ENCODE assay signal across 8 cellular contexts in genomic region chr6:149316740-149317655, GRCh38. TPM values are rescaled to one million over a fixed set of nuclear protein-coding genes. Genes with fewer than 3 reads are reported as not detected.
DNase-seq lines count a peak whose midpoint lies in the region; ATAC-seq, FAIRE-seq and TF ChIP-seq lines count a peak whose summit lies in the region.

No MANE protein-coding gene starts in this region.

- no peaks in the 10 kb centered on the region for H3K9me3 Mint-ChIP-seq in WTC11

- peak overlapping the region; percentile 76; the same call in 1 of the 2 replicates for H3K27ac Mint-ChIP-seq in WTC11

- H3K4me3 Mint-ChIP-seq in WTC11 = peak overlapping the region; percentile 77

- TF ChIP-seq CTCF in AG04449 (IDR thresholded peaks at IDR 0.05; ENCODE audit: insufficient read depth, low read length, missing control alignments) (no peak), WTC11 (IDR thresholded peaks at IDR 0.05) (no peak), bronchial epithelial cell (IDR thresholded peaks at IDR 0.05; ENCODE audit: insufficient read depth, low read length, severe bottlenecking) (no peak)

- FAIRE-seq in bronchial epithelial cell (lab: Jason Lieb, UNC) = no peak

- peaks cover 7% of the 10 kb centered on the region; the same call in 1 of the 2 replicates for H3K27me3 Mint-ChIP-seq in WTC11 (ENCODE audit: low read depth)

- POLR2A ChIA-PET in AG04449 (lab: Yijun Ruan, JAX) = interaction anchor here (0.6 to 1.4 kb wide), 3 partner anchors 33 to 284 kb away, joined by 3 read pairs; no protein-coding TSS in a partner anchor
- POLR2A ChIA-PET in WTC11 (lab: Charles Lee) = interaction anchor here (0.7 kb wide), 2 partner anchors 24 to 284 kb away, joined by 3 to 5 read pairs; no protein-coding TSS in a partner anchor

- ATAC-seq in GM18868 (IDR thresholded peaks at IDR 0.05; ENCODE audit: unreplicated experiment) (peak; percentile 74), HG03097 (IDR thresholded peaks at IDR 0.05; ENCODE audit: low FRiP score, unreplicated experiment) (peak; percentile 72), WTC11 (peak; percentile 83)

- CTCF ChIA-PET in AG04449 (lab: Yijun Ruan, JAX) = interaction anchor here (1.0 kb wide), 2 partner anchors 9 to 16 kb away, joined by 3 to 4 read pairs; no protein-coding TSS in a partner anchor
- CTCF ChIA-PET in WTC11 (lab: Charles Lee) = interaction anchor here (0.6 to 1.2 kb wide), 3 partner anchors 71 to 121 kb away, joined by 3 read pairs; no protein-coding TSS in a partner anchor

- H3K36me3 Mint-ChIP-seq in WTC11 = no peaks in the 10 kb centered on the region

- peaks cover 30% of the 10 kb centered on the region for H3K4me1 Mint-ChIP-seq in WTC11

- no peaks in the 10 kb centered on the region for H3K36me3 ChIP-seq in bronchial epithelial cell (ENCODE audit: control insufficient read depth, insufficient read depth, low read length)

- H3K4me3 ChIP-seq in AG04449 (ENCODE audit: low read depth, low read length) (peak overlapping the region; percentile 77), bronchial epithelial cell (ENCODE audit: low read depth, low read length) (peak overlapping the region; percentile 94)

- DNase-seq in AG04449 (ENCODE audit: low read depth, low spot score) (peak; percentile 14), NCI-H2196 (lab: John Stamatoyannopoulos, UW; ENCODE audit: unreplicated experiment) (peak; percentile 89), WTC11 (ENCODE audit: low spot score) (peak; percentile 87), bronchial epithelial cell (ENCODE audit: low read depth) (peak; percentile 75), iris pigment epithelial cell (ENCODE audit: low read depth) (peak; percentile 95)
- peak; percentile 77 to 84 for DNase-seq in stimulated activated CD4-positive, alpha-beta T cell treated with anti-CD3 and anti-CD28 coated beads, Interleukin-12 subunit alpha, Interleukin-12 subunit beta, amount 100 ng/mL, for 24 hours (ENCODE audit: low read depth in 2 of 2)

- H3K27me3 ChIP-seq in bronchial epithelial cell (ENCODE audit: control insufficient read depth, insufficient read depth, low read length) = no peaks in the 10 kb centered on the region

TF ChIP-seq in WTC11, 78 proteins besides CTCF, POLR2A, EP300 and RAD21 (continues in another document):
- 0 out of 2 replicates have a peak, but pooled peaks have one; percentile 51 for TF ChIP-seq CREM (CRISPR knock-in tag; IDR thresholded peaks at IDR 0.05)
- TF ChIP-seq SMAD3 (CRISPR knock-in tag; IDR thresholded peaks at IDR 0.05; ENCODE audit: borderline replicate concordance) = 0 out of 2 replicates have a peak, but pooled peaks have one; percentile 58
- TF ChIP-seq ZNF281 (CRISPR knock-in tag; IDR thresholded peaks at IDR 0.05) = peak; percentile 63; the same call in 1 of the 2 replicates
- 0 out of 2 replicates have a peak, but pooled peaks have one; percentile 38 for TF ChIP-seq ZNF423 (CRISPR knock-in tag; IDR thresholded peaks at IDR 0.05)
- TF ChIP-seq HMGXB4 (CRISPR knock-in tag; IDR thresholded peaks at IDR 0.05) = peak; percentile 75; the same call in 1 of the 2 replicates
- TF ChIP-seq ZNF263 (CRISPR knock-in tag; IDR thresholded peaks at IDR 0.05; ENCODE audit: low read depth) = no peak
- peak; percentile 10; the same call in 1 of the 2 replicates for TF ChIP-seq ZNF317 (CRISPR knock-in tag; IDR thresholded peaks at IDR 0.05; ENCODE audit: borderline replicate concordance, low read depth)
- TF ChIP-seq USF2 (CRISPR knock-in tag; IDR thresholded peaks at IDR 0.05) = no peak
- TF ChIP-seq FOXK1 (CRISPR knock-in tag; IDR thresholded peaks at IDR 0.05) = 0 out of 2 replicates have a peak, but pooled peaks have one; percentile 47
- TF ChIP-seq FOXP1 (CRISPR knock-in tag; IDR thresholded peaks at IDR 0.05; ENCODE audit: borderline replicate concordance) = peak; percentile 63; the same call in 1 of the 2 replicates
- TF ChIP-seq E2F5 (CRISPR knock-in tag; IDR thresholded peaks at IDR 0.05) = peak; percentile 45; the same call in 1 of the 2 replicates
- TF ChIP-seq AR (CRISPR knock-in tag; IDR thresholded peaks at IDR 0.05) = no peak
- no peak for TF ChIP-seq ZNF219 (CRISPR knock-in tag; IDR thresholded peaks at IDR 0.05; ENCODE audit: borderline replicate concordance)

RNA-seq across cellular contexts. Expression of gene TAB2, which starts 0.5 kb away (rescaled TPM):
- 45.3 to 55.6 TPM (median 47.2 TPM) in 3 replicates for total RNA-seq in WTC11 (2021)
- total RNA-seq in bronchial epithelial cell = 20.5 and 25.1 TPM in 2 replicates

Comparison
In these comparisons a context has a peak if more than half of its experiments do, and no peak if none do; other contexts are left out.
1. Peak in every context shown above with its lines: DNase-seq, ATAC-seq and H3K4me3 ChIP-seq.
2. DNase-seq: peak in every context shown above with its lines; median percentile 95 in iris pigment epithelial cell; 89 in NCI-H2196; 87 in WTC11; 80 in stimulated activated CD4-positive, alpha-beta T cell treated with anti-CD3 and anti-CD28 coated beads, Interleukin-12 subunit alpha, Interleukin-12 subunit beta, amount 100 ng/mL, for 24 hours; 75 in bronchial epithelial cell; 14 in AG04449.